Comparison of ENCODE assay signal across 9 cellular contexts in genomic region chr9:136543280-136543679, GRCh38. TPM values are rescaled to one million over a fixed set of nuclear protein-coding genes. Genes with fewer than 3 reads are reported as not detected.
A peak's percentile ranks its signal among the peaks of the same experiment; 100 is the strongest.
DNase-seq lines count a peak whose midpoint lies in the region; ATAC-seq, FAIRE-seq and TF ChIP-seq lines count a peak whose summit lies in the region.
"Had no signal": no experiment of that assay in that cellular context is flagged by ENCODE, and none has a peak within 500 bp of the region (broad histone marks: within the 10 kb centered on the region; RNA-seq: fewer than 3 reads in every experiment).

No MANE protein-coding gene starts in this region.

- no peak for TF ChIP-seq CTCF in GM12878 (IDR thresholded peaks at IDR 0.05 in 2 of 3, conservative IDR thresholded peaks at IDR 0.05 in 1 of 3; ENCODE audit: control insufficient read depth in 2 of 3, extremely low read depth in 1 of 3, insufficient read depth in 1 of 3, low read depth in 3 of 3, low read length in 3 of 3)
- no peak for TF ChIP-seq CTCF in lower lobe of right lung (IDR thresholded peaks at IDR 0.05)
- no peak for TF ChIP-seq CTCF in thyroid gland (IDR thresholded peaks at IDR 0.05)

- peaks cover 0 to 5% of the 10 kb centered on the region in 2 experiments; a peak in 2 of 4 replicates for H3K36me3 ChIP-seq in GM12878 (ENCODE audit: control insufficient read depth in 2 of 2, insufficient read depth in 2 of 2, low read length in 1 of 2)
- peaks cover 29% of the 10 kb centered on the region for H3K36me3 ChIP-seq in lower lobe of right lung
- H3K36me3 ChIP-seq in thyroid gland, result no peaks in the 10 kb centered on the region

- H3K4me3 ChIP-seq in GM12878 (peak overlapping the region; percentile 99; the same call in 1 of the 2 replicates), lower lobe of right lung (peak overlapping the region; percentile 89), thyroid gland (replicated peaks in 1 of 3) (no peak overlapping the region)

- TF ChIP-seq POLR2A in GM12878 (IDR thresholded peaks at IDR 0.05; ENCODE audit: low read depth, low read length), result no peak
- TF ChIP-seq POLR2A in thyroid gland (IDR thresholded peaks at IDR 0.05), result no peak

- peak; percentile 39 for DNase-seq in activated T-cell treated with anti-CD3 and anti-CD28 coated beads, Interleukin-2, amount 50 U/mL, for 1 hour
- no peak for DNase-seq in activated T-cell treated with anti-CD3 and anti-CD28 coated beads for 4 hours
- DNase-seq in GM12878 (ENCODE audit: low read depth, low spot score), result no peak
- DNase-seq in lower lobe of right lung, result no peak
- DNase-seq in thyroid gland, result no peak
- no peak for DNase-seq in stimulated activated CD4-positive, alpha-beta T cell treated with anti-CD3 and anti-CD28 coated beads, Interleukin-2, amount 100 ng/mL, for 48 hours
- DNase-seq: activated effector memory CD4-positive, alpha-beta T cell treated with Interleukin-2 at 50 U/mL for 16 hours had no signal

- peak overlapping the region; percentile 87 for H3K4me2 ChIP-seq in GM12878 (ENCODE audit: control insufficient read depth, insufficient read depth)

- in situ Hi-C loops in GM12878 (cut with MboI), result no loop called here

- peaks cover 39% of the 10 kb centered on the region for H3K79me2 ChIP-seq in GM12878 (ENCODE audit: control insufficient read depth, insufficient read depth, low read length)

- H3K9ac ChIP-seq in GM12878 (ENCODE audit: control insufficient read depth, insufficient read depth, low read length), result no peak overlapping the region

- H2AFZ ChIP-seq in GM12878 (ENCODE audit: control insufficient read depth, low read depth, low read length), result no peak overlapping the region

- TF ChIP-seq RAD21 in GM12878 (IDR thresholded peaks at IDR 0.05; ENCODE audit: insufficient read depth, low read depth, low read length), result no peak

- no peaks in the 10 kb centered on the region for H3K27me3 ChIP-seq in GM12878 (replicated peaks in 1 of 2; ENCODE audit: control insufficient read depth in 2 of 2, insufficient read depth in 2 of 2, low read length in 1 of 2)
- H3K27me3 ChIP-seq in lower lobe of right lung (ENCODE audit: low read depth), result no peaks in the 10 kb centered on the region
- H3K27me3 ChIP-seq in thyroid gland, result no peaks in the 10 kb centered on the region

- BruUV-seq in GM12878 (replicated peaks; lab: Mats Ljungman, UMichigan), result no TSS peak

- FAIRE-seq in GM12878 (lab: Jason Lieb, UNC), result no peak

- H3K4me1 ChIP-seq in GM12878 (ENCODE audit: control insufficient read depth, insufficient read depth, low read length), result peaks cover 47% of the 10 kb centered on the region
- H3K4me1 ChIP-seq in lower lobe of right lung, result peaks cover 78% of the 10 kb centered on the region
- peaks cover 15 to 54% of the 10 kb centered on the region in 2 donors for H3K4me1 ChIP-seq in thyroid gland

- intact Hi-C loops in GM12878 (cut with micrococcal nuclease; ENCODE audit: unreplicated experiment), result no loop called here
- intact Hi-C loops in lower lobe of right lung (cut with DNase I), result no loop called here
- intact Hi-C loops in thyroid gland (cut with DNase I), result no loop called here

- ATAC-seq in GM12878 (no peak), lower lobe of right lung (no peak), HG02623 (IDR thresholded peaks at IDR 0.05; ENCODE audit: unreplicated experiment) (no peak), HG02610 (IDR thresholded peaks at IDR 0.05; ENCODE audit: unreplicated experiment) (no peak)

- RAD21 ChIA-PET in GM12878 (lab: Charles Lee; ENCODE audit: unreplicated experiment), result interaction anchor here (0.6 kb wide), 1 partner anchor 15 kb away, joined by 3 read pairs; no protein-coding TSS in a partner anchor

- POLR2A ChIA-PET in GM12878 (lab: Charles Lee), result no interaction called here

- no peak for TF ChIP-seq EP300 in GM12878 (IDR thresholded peaks at IDR 0.05; ENCODE audit: borderline replicate concordance in 1 of 2, control insufficient read depth in 1 of 2, low read depth in 2 of 2, low read length in 2 of 2)

- H3K9me3 ChIP-seq in GM12878 (replicated peaks; ENCODE audit: control insufficient read depth, insufficient read depth, low read length), result no peaks in the 10 kb centered on the region
- no peaks in the 10 kb centered on the region for H3K9me3 ChIP-seq in lower lobe of right lung
- no peaks in the 10 kb centered on the region for H3K9me3 ChIP-seq in thyroid gland

- no peaks in the 10 kb centered on the region; the same call in 1 of the 2 replicates for H4K20me1 ChIP-seq in GM12878 (ENCODE audit: control insufficient read depth, insufficient read depth)

- H3K27ac ChIP-seq in GM12878 (ENCODE audit: control insufficient read depth, insufficient read depth), result no peak overlapping the region
- peak overlapping the region; percentile 90 for H3K27ac ChIP-seq in lower lobe of right lung
- peak overlapping the region in 2 of 3 donors; percentile 86 to 88 for H3K27ac ChIP-seq in thyroid gland

- WGBS in GM12878 (ENCODE audit: insufficient coverage, insufficient replicate concordance, low lambda C conversion rate, missing lambda C conversion rate), result 84% methylated on average over 10 of the region's 10 CpGs
- 100% methylated on average over 1 of the region's 10 CpGs; no CpG with 5 or more reads in 1 of the 2 donors for WGBS in thyroid gland, 2 donors

- CTCF ChIA-PET in GM12878 (lab: Yijun Ruan, JAX), result no interaction called here

- SMC1A ChIA-PET in GM12878 (lab: Charles Lee; ENCODE audit: uncharacterized antibody, unreplicated experiment), result interaction anchor here (1.1 kb wide), 1 partner anchor 11 kb away, joined by 3 read pairs; no protein-coding TSS in a partner anchor

TF ChIP-seq in GM12878, 131 proteins besides CTCF, POLR2A, EP300 and RAD21 (continues in another document):
- no peak for TF ChIP-seq KLF5 (IDR thresholded peaks at IDR 0.05; ENCODE audit: partially characterized antibody)
- TF ChIP-seq FOS (IDR thresholded peaks at IDR 0.05; ENCODE audit: borderline replicate concordance, extremely low read depth, insufficient read length), result no peak
- no peak for TF ChIP-seq MLLT1 (IDR thresholded peaks at IDR 0.05)
- no peak for TF ChIP-seq ESRRA (IDR thresholded peaks at IDR 0.05; ENCODE audit: low read length)
- TF ChIP-seq E2F8 (IDR thresholded peaks at IDR 0.05; ENCODE audit: low read depth, partially characterized antibody), result no peak
- no peak for TF ChIP-seq POU2F2 (IDR thresholded peaks at IDR 0.05; ENCODE audit: borderline replicate concordance, low read depth, low read length)
- no peak for TF ChIP-seq FOXK2 (IDR thresholded peaks at IDR 0.05)

RNA-seq across cellular contexts. Expression of gene NOTCH1, which starts 2.6 kb away (rescaled TPM):
- total RNA-seq in GM12878 (2013; cell fraction: nucleolus; rRNA removed), result 114 and 132 TPM in 2 replicates
- total RNA-seq in GM12878 (2014; rRNA removed) (6.9 and 9.7 TPM in 2 replicates), GM12878 (2014; rRNA removed; fragmentation: Illumina TruSeq; extraction: Trizol) (1.8 and 2.5 TPM in 2 replicates), GM12878 (2021) (38.6 and 40.0 TPM in 2 replicates), lower lobe of right lung (91.4 TPM), thyroid gland (10 to 100 TPM; 19.6 to 35.4 (median 23.2) TPM)
- polyA plus RNA-seq in GM12878 (2011; ENCODE audit: low read depth), result 2.6 TPM
- polyA plus RNA-seq in GM12878 (2011; rRNA removed) (1.4 TPM in 2 replicates), GM12878 (2014; fragmentation: Illumina TruSeq; extraction: Trizol) (1.1 and 2.7 TPM in 2 replicates), GM12878 (2014; fragmentation: Nextera tagmentation; extraction: Ambion mirVana) (under 1 TPM; 0.02 to 0.24 TPM), GM12878 (2014; rRNA removed) (12.4 and 12.7 TPM in 2 replicates), GM12878 (2016; fragmentation: Nextera tagmentation; extraction: Ambion mirVana) (1 to 10 TPM; 4.7 to 6.8 TPM)
- polyA plus RNA-seq in GM12878 (2011; cell fraction: cytosol; rRNA removed), result 4.7 and 4.9 TPM in 2 replicates
- polyA plus RNA-seq in GM12878 (2011; cell fraction: nucleus; rRNA removed), result 31.3 and 51.1 TPM in 2 replicates
- 7.3 and 8.7 TPM in 2 replicates for polyA plus RNA-seq in GM12878 (2012)
- 4.2 and 12.3 TPM in 2 replicates for polyA minus RNA-seq in GM12878 (2011; rRNA and poly(A)+ RNA removed)
- polyA minus RNA-seq in GM12878 (2011; cell fraction: cytosol; rRNA and poly(A)+ RNA removed), result 20.2 and 32.2 TPM in 2 replicates
- 14.4 and 23.8 TPM in 2 replicates for polyA minus RNA-seq in GM12878 (2011; cell fraction: nucleus; rRNA and poly(A)+ RNA removed)

Comparison
In these comparisons a context has a peak if more than half of its experiments do, and no peak if none do; other contexts are left out.
1. H3K4me3 ChIP-seq: peak in GM12878 (single experiment) and lower lobe of right lung (single experiment); none in thyroid gland (0 of 3).